Comparison of ENCODE assay signal across 21 cellular contexts in genomic region chr12:19998968-19999792, GRCh38.
A peak's percentile ranks its signal among the peaks of the same experiment; 100 is the strongest.
DNase-seq lines count a peak whose midpoint lies in the region; ATAC-seq, FAIRE-seq and TF ChIP-seq lines count a peak whose summit lies in the region.
"Had no signal": no experiment of that assay in that cellular context is flagged by ENCODE, and none has a peak within 500 bp of the region (broad histone marks: within the 10 kb centered on the region; RNA-seq: fewer than 3 reads in every experiment).

No MANE protein-coding gene starts in this region.

- H3K9me1 ChIP-seq in endothelial cell of umbilical vein (replicated peaks; ENCODE audit: control insufficient read depth, extremely low read depth, insufficient read depth, low read length), result no peaks in the 10 kb centered on the region

- WGBS in SK-N-SH (ENCODE audit: low lambda C conversion rate), result 64% methylated on average over 5 of the region's 5 CpGs
- WGBS in mesenchymal stem cell, result 46% methylated on average over 2 of the region's 5 CpGs

- POLR2A ChIA-PET in SK-N-SH (lab: Yijun Ruan, JAX), result no interaction called here
- POLR2A ChIA-PET in endothelial cell of umbilical vein (lab: Charles Lee), result no interaction called here

- H3K9ac ChIP-seq in SK-N-SH (no peak overlapping the region), endothelial cell of umbilical vein (replicated peaks; ENCODE audit: extremely low read depth, insufficient read depth, low read length) (peak overlapping the region; percentile 29), mesenchymal stem cell (ENCODE audit: low read length) (no peak overlapping the region)

- no TSS peak for BruUV-seq in endothelial cell of umbilical vein (replicated peaks; lab: Mats Ljungman, UMichigan)

- H2AK5ac ChIP-seq in mesenchymal stem cell (ENCODE audit: low read length, severe bottlenecking), result peak overlapping the region; percentile 47

- TF ChIP-seq POLR2A in endothelial cell of umbilical vein (IDR thresholded peaks at IDR 0.05; ENCODE audit: low read depth, low read length), result no peak

- dilution Hi-C loops in endothelial cell of umbilical vein (cut with MboI; ENCODE audit: extremely low pct_ligation_motif_present, low sequenced_read_pairs), result no loop called here

- no peak overlapping the region for H3K18ac ChIP-seq in mesenchymal stem cell (ENCODE audit: low read depth in 1 of 2, low read length in 2 of 2)

- H2BK12ac ChIP-seq in mesenchymal stem cell (ENCODE audit: low read length in 2 of 2), result no peak overlapping the region

- TF ChIP-seq CTCF in SK-N-SH (IDR thresholded peaks at IDR 0.05) (no peak), endothelial cell of umbilical vein (IDR thresholded peaks at IDR 0.05; ENCODE audit: extremely low read depth in 1 of 2, insufficient read depth in 1 of 2, low read depth in 1 of 2, low read length in 2 of 2) (no peak), thoracic aorta (IDR thresholded peaks at IDR 0.05) (no peak), D721Med (IDR thresholded peaks at IDR 0.05; ENCODE audit: insufficient read depth, missing control alignments) (no peak)

- H3K14ac ChIP-seq in mesenchymal stem cell (ENCODE audit: low read length in 2 of 2), result no peak overlapping the region

- H2BK15ac ChIP-seq in mesenchymal stem cell (ENCODE audit: low read depth, poor library complexity, severe bottlenecking), result no peak overlapping the region

- intact Hi-C loops in endothelial cell of umbilical vein (cut with micrococcal nuclease), result loop anchor here (2.0 to 5.0 kb wide), 2 partner anchors 32 to 82 kb away; no protein-coding TSS in a partner anchor

- no peak for TF ChIP-seq RAD21 in SK-N-SH (IDR thresholded peaks at IDR 0.05; ENCODE audit: low read length)

- no peaks in the 10 kb centered on the region for H3K9me2 ChIP-seq in SK-N-SH

- H2BK120ac ChIP-seq in mesenchymal stem cell (ENCODE audit: low read depth, low read length), result peak overlapping the region; percentile 76

- H3K4me3 ChIP-seq in SK-N-SH (ENCODE audit: low read depth in 2 of 2, low read length in 1 of 2), result no peak overlapping the region
- H3K4me3 ChIP-seq in endothelial cell of umbilical vein (replicated peaks in 1 of 3; ENCODE audit: insufficient read depth in 1 of 3, low read depth in 1 of 3, low read length in 3 of 3), result no peak overlapping the region
- no peak overlapping the region for H3K4me3 ChIP-seq in mesenchymal stem cell (ENCODE audit: insufficient read depth in 1 of 2, low read depth in 1 of 2, low read length in 2 of 2)
- H3K4me3 ChIP-seq in thoracic aorta, result peak overlapping the region; percentile 43
- H3K4me3 ChIP-seq: colonic mucosa, pancreas, tibial nerve had no signal

- H3K27me3 ChIP-seq in SK-N-SH (ENCODE audit: insufficient read depth), result no peaks in the 10 kb centered on the region
- H3K27me3 ChIP-seq in endothelial cell of umbilical vein (ENCODE audit: control insufficient read depth in 2 of 2, insufficient read depth in 2 of 2, low read length in 2 of 2), result no peaks in the 10 kb centered on the region
- H3K27me3 ChIP-seq in mesenchymal stem cell (ENCODE audit: control insufficient read depth in 1 of 2, insufficient read depth in 1 of 2, low read length in 2 of 2), result no peaks in the 10 kb centered on the region
- no peaks in the 10 kb centered on the region for H3K27me3 ChIP-seq in thoracic aorta (replicated peaks; ENCODE audit: insufficient read depth)
- H3K27me3 ChIP-seq: brain microvascular endothelial cell, colonic mucosa, tibial nerve had no signal

- H4K20me1 ChIP-seq in SK-N-SH (ENCODE audit: insufficient read depth) (no peaks in the 10 kb centered on the region), endothelial cell of umbilical vein (replicated peaks; ENCODE audit: control insufficient read depth, extremely low read depth, insufficient read depth, low read length) (no peaks in the 10 kb centered on the region)

- no peak for DNase-seq in SK-N-SH
- peak; percentile 70 for DNase-seq in endothelial cell of umbilical vein (ENCODE audit: low read depth, low spot score)
- peak; percentile 14 for DNase-seq in mesenchymal stem cell
- DNase-seq in thoracic aorta (ENCODE audit: low spot score), result no peak
- DNase-seq in NCI-H524 (lab: John Stamatoyannopoulos, UW), result no peak
- no peak for DNase-seq in D721Med (ENCODE audit: insufficient read length, low spot score)
- DNase-seq: activated naive CD8-positive, alpha-beta T cell treated with anti-CD3 and anti-CD28 coated beads for 36 hours; brain microvascular endothelial cell; colonic mucosa; immature natural killer cell; mammary epithelial cell; NCI-H1105; NCI-H2029 treated with DMSO at 0.1 percent for 48 hours; NCI-H510A; pancreas; stimulated activated CD4-positive, alpha-beta T cell treated with anti-CD3 and anti-CD28 coated beads, Interleukin-2, amount 100 ng/mL, for 24 hours; stimulated activated naive CD4-positive, alpha-beta T cell had no signal

- H4K91ac ChIP-seq in mesenchymal stem cell (ENCODE audit: low read length), result peak overlapping the region; percentile 20

- FAIRE-seq in endothelial cell of umbilical vein (lab: Jason Lieb, UNC), result peak; percentile 43
- FAIRE-seq in D721Med (lab: Jason Lieb, UNC), result no peak
- FAIRE-seq: endometrium had no signal

- no peak for ATAC-seq in thoracic aorta (ENCODE audit: insufficient number of reproducible peaks, low FRiP score, low read depth)
- no peak for ATAC-seq in GM21786 (IDR thresholded peaks at IDR 0.05; ENCODE audit: unreplicated experiment)
- ATAC-seq: pancreas had no signal

- H3K36me3 ChIP-seq in SK-N-SH (replicated peaks in 1 of 2; ENCODE audit: control insufficient read depth in 1 of 2, insufficient read depth in 2 of 2, low read length in 1 of 2) (no peaks in the 10 kb centered on the region), endothelial cell of umbilical vein (ENCODE audit: control insufficient read depth in 2 of 2, extremely low read depth in 1 of 2, insufficient read depth in 2 of 2, low read length in 2 of 2) (no peaks in the 10 kb centered on the region), mesenchymal stem cell (ENCODE audit: control insufficient read depth in 1 of 2, insufficient read depth in 2 of 2, low read depth in 1 of 2, low read length in 2 of 2) (no peaks in the 10 kb centered on the region), thoracic aorta (no peaks in the 10 kb centered on the region)
- H3K36me3 ChIP-seq: brain microvascular endothelial cell, colonic mucosa, pancreas, tibial nerve had no signal

- no peak overlapping the region for H3K4me2 ChIP-seq in SK-N-SH
- H3K4me2 ChIP-seq in endothelial cell of umbilical vein (ENCODE audit: insufficient read depth, low read length), result peak overlapping the region; percentile 84
- no peak overlapping the region for H3K4me2 ChIP-seq in mesenchymal stem cell (ENCODE audit: low read length, poor library complexity, severe bottlenecking)

- H2BK5ac ChIP-seq in mesenchymal stem cell (ENCODE audit: low read depth, low read length, poor library complexity, severe bottlenecking), result no peak overlapping the region

- H3K27ac ChIP-seq in SK-N-SH (ENCODE audit: low read depth in 2 of 2, low read length in 1 of 2), result no peak overlapping the region
- peak overlapping the region; percentile 57 for H3K27ac ChIP-seq in endothelial cell of umbilical vein (ENCODE audit: insufficient read depth, low read depth, low read length)
- H3K27ac ChIP-seq in mesenchymal stem cell (ENCODE audit: low read length, poor library complexity, severe bottlenecking), result no peak overlapping the region
- H3K27ac ChIP-seq in thoracic aorta, result peak overlapping the region; percentile 31 to 50
- H3K27ac ChIP-seq: brain microvascular endothelial cell, colonic mucosa, pancreas, RWPE1, tibial nerve had no signal

- H3K79me1 ChIP-seq in mesenchymal stem cell (replicated peaks; ENCODE audit: low read length, poor library complexity, severe bottlenecking), result no peaks in the 10 kb centered on the region

- H2AFZ ChIP-seq in SK-N-SH (ENCODE audit: low read depth) (no peak overlapping the region), endothelial cell of umbilical vein (ENCODE audit: low read depth, low read length) (peak overlapping the region; percentile 97), mesenchymal stem cell (ENCODE audit: low read depth, low read length) (no peak overlapping the region)

- H3K23ac ChIP-seq in mesenchymal stem cell (ENCODE audit: low read length in 2 of 2), result no peak overlapping the region

- H3F3A ChIP-seq in SK-N-SH (replicated peaks; ENCODE audit: insufficient read depth), result no peaks in the 10 kb centered on the region

- H4K8ac ChIP-seq in mesenchymal stem cell (ENCODE audit: low read length), result no peak overlapping the region

- no peaks in the 10 kb centered on the region for H3K9me3 ChIP-seq in SK-N-SH
- H3K9me3 ChIP-seq in endothelial cell of umbilical vein (replicated peaks; ENCODE audit: control insufficient read depth, insufficient read depth, low read length), result no peaks in the 10 kb centered on the region
- H3K9me3 ChIP-seq in mesenchymal stem cell (ENCODE audit: control insufficient read depth, low read length), result no peaks in the 10 kb centered on the region
- no peaks in the 10 kb centered on the region for H3K9me3 ChIP-seq in thoracic aorta
- H3K9me3 ChIP-seq: colonic mucosa, pancreas, tibial nerve had no signal

- no peaks in the 10 kb centered on the region; a peak in 1 of 4 replicates for H3K4me1 ChIP-seq in SK-N-SH (ENCODE audit: control insufficient read depth in 1 of 2, insufficient read depth in 2 of 2, low read depth in 1 of 2, low read length in 1 of 2)
- peaks cover 30% of the 10 kb centered on the region for H3K4me1 ChIP-seq in endothelial cell of umbilical vein (ENCODE audit: control insufficient read depth, extremely low read depth, insufficient read depth, low read length)
- no peaks in the 10 kb centered on the region for H3K4me1 ChIP-seq in mesenchymal stem cell (ENCODE audit: control insufficient read depth, insufficient read depth, low read depth, low read length)
- H3K4me1 ChIP-seq in thoracic aorta (ENCODE audit: control insufficient read depth in 1 of 2, low read depth in 2 of 2), result peaks cover 17 to 28% of the 10 kb centered on the region in 2 donors
- H3K4me1 ChIP-seq: colonic mucosa, tibial nerve had no signal

- CTCF ChIA-PET in SK-N-SH (lab: Yijun Ruan, JAX) (no interaction called here), endothelial cell of umbilical vein (lab: Charles Lee) (interaction anchor here (1.0 to 1.2 kb wide), 3 partner anchors 13 to 603 kb away, joined by 3 to 4 read pairs (median 3); no protein-coding TSS in a partner anchor)

- H3K4ac ChIP-seq in mesenchymal stem cell (ENCODE audit: low read depth in 1 of 2, low read length in 2 of 2), result no peak overlapping the region

- H3K79me2 ChIP-seq in SK-N-SH (ENCODE audit: insufficient read depth), result no peaks in the 10 kb centered on the region
- H3K79me2 ChIP-seq in endothelial cell of umbilical vein (ENCODE audit: control insufficient read depth, insufficient read depth, low read length), result no peaks in the 10 kb centered on the region

- TF ChIP-seq EP300 in SK-N-SH (IDR thresholded peaks at IDR 0.05; ENCODE audit: borderline replicate concordance in 1 of 2, low read depth in 1 of 2, low read length in 1 of 2), result no peak

TF ChIP-seq in endothelial cell of umbilical vein, 7 proteins besides CTCF, POLR2A, EP300 and RAD21:
- no peak for TF ChIP-seq EZH2 (IDR thresholded peaks at IDR 0.05; ENCODE audit: borderline replicate concordance, low read depth, low read length, severe bottlenecking)
- TF ChIP-seq FOS (IDR thresholded peaks at IDR 0.05; ENCODE audit: borderline replicate concordance, insufficient read depth, low read length), result peak; percentile 46
TF ChIP-seq in endothelial cell of umbilical vein: peak in this region for 1.

Comparison
In these comparisons a context has a peak if more than half of its experiments do, and no peak if none do; other contexts are left out.
1. DNase-seq: peak in endothelial cell of umbilical vein (single experiment) and mesenchymal stem cell (single experiment); none in SK-N-SH (single experiment), thoracic aorta (single experiment), NCI-H524 (0 of 2) and D721Med (single experiment).
2. H3K27ac ChIP-seq: peak in endothelial cell of umbilical vein (single experiment) and thoracic aorta (2 of 2); none in SK-N-SH (0 of 2) and mesenchymal stem cell (single experiment).